In the genomic region with DNA sequence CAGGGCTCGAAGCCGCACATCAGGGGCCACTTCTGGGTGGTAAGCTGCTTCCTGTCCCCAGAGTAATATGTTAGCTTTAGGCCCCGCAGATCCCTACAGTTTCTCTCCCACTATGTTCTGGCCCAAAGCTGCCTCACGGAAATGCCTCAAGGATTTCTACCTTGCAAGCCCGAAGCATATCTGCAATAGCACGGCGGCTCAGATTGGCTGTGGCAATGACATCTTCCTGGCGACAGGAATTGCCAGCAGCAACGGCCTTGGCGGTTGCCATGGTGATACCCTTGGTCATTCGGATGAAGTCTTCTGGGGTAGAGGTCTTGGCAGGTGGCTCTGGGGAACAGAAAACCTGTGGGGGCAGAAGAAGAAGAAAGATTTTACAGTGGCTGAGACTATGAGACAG, we compare ENCODE assay signal across 21 cellular contexts. TPM values are rescaled to one million over a fixed set of nuclear protein-coding genes. Genes with fewer than 3 reads are reported as not detected.
"Had no signal": no experiment of that assay in that cellular context is flagged by ENCODE, and none has a peak within 500 bp of the region (broad histone marks: within the 10 kb centered on the region; RNA-seq: fewer than 3 reads in every experiment).

No MANE protein-coding gene starts in this region.

- H3K36me3 ChIP-seq: ovary had no signal

- H3K27ac ChIP-seq: hepatocyte, ovary, prostate gland, thyroid gland, upper lobe of right lung had no signal

- H3K79me2 ChIP-seq: hepatocyte had no signal

- H3K4me1 ChIP-seq: prostate gland had no signal

- DNase-seq: activated B cell treated with CpG ODN at 0.5 μM for 24 hours; activated CD4-positive, alpha-beta T cell treated with anti-CD3 and anti-CD28 coated beads, Interleukin-2, amount 50 U/mL, for 1 hour; activated CD8-positive, alpha-beta T cell treated with anti-CD3 and anti-CD28 coated beads for 36 hours; activated gamma-delta T cell treated with Interleukin-2 at 50 U/mL for 16 hours; activated naive CD4-positive, alpha-beta T cell treated with anti-CD3 and anti-CD28 coated beads, Interleukin-2, amount 50 U/mL, for 16 hours; activated T-cell treated with anti-CD3 and anti-CD28 coated beads, Interleukin-2, amount 50 U/mL, for 4 hours; amygdala; dermis blood vessel endothelial cell; effector CD4-positive, alpha-beta T cell; islet precursor cell; naive B cell; nephron progenitor cell; ovary; stimulated activated CD4-positive, alpha-beta T cell treated with anti-CD3 and anti-CD28 coated beads, Interleukin-12 subunit alpha, Interleukin-12 subunit beta, amount 100 ng/mL, for 4 hours; stimulated activated CD4-positive, alpha-beta T cell treated with anti-CD3 and anti-CD28 coated beads, Interleukin-4, amount 100 ng/mL, for 1 hour; T-helper 1 cell; thyroid gland; upper lobe of right lung had no signal

- H3K4me2 ChIP-seq: hepatocyte had no signal

- H3K4me3 ChIP-seq: hepatocyte, ovary, prostate gland, thyroid gland, upper lobe of right lung had no signal

- H2AFZ ChIP-seq: hepatocyte had no signal

- H3K9me3 ChIP-seq: neutrophil, ovary, prostate gland, thyroid gland, upper lobe of right lung had no signal

- H3K27me3 ChIP-seq: hepatocyte, neutrophil, ovary, thyroid gland, upper lobe of right lung had no signal

RNA-seq across cellular contexts. Expression of a gene that starts 26.3 kb away (rescaled TPM):
- total RNA-seq: activated B cell treated with CpG ODN at 0.5 μM for 24 hours, dermis blood vessel endothelial cell, prostate gland, thyroid gland had no signal
